ENCODE assay signal across 8 cellular contexts in the genomic region with DNA sequence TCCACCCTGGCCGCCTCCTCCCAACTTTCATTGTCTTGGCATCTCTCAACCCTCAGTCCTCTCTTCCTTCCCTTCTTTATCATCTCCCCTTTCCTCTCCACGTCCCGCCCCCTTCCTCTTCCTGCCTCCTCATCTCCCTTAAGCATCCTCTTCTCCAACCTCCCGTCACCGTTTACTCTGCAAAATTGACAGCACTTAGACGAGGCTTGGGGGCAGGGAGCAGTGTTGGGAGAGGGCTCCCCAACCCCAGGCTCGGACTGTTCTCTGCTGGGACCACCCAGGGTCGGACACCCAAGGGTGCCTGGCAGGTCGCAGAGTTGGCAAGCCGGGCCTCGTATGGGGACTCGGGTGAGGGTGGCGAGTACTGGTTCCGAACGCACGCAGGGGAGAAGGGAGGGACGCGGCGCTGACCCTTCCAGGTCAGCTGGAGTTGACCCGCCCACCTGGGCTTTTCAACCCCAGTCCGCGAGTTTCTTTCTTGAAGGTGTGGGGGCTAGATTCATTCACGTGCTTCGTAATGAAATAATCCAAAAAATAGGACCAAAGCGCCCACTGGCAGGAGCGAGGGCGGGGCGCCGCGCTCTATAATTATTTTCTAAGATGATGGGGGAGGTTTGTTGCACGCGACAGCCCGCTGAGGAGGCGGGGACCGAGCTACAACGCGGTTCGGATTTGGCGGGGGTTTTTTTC. TPM values are rescaled to one million over a fixed set of nuclear protein-coding genes. Genes with fewer than 3 reads are reported as not detected.
DNase-seq lines count a peak whose midpoint lies in the region; ATAC-seq and TF ChIP-seq lines count a peak whose summit lies in the region.

No MANE protein-coding gene starts in this region.

- peak; percentile 71 for DNase-seq in activated T-cell treated with anti-CD3 and anti-CD28 coated beads, Interleukin-2, amount 50 U/mL, for 24 hours
- DNase-seq in activated T-cell treated with anti-CD3 and anti-CD28 coated beads for 4 hours: no peak
- peak; percentile 48 for DNase-seq in UCSD-AML1 (lab: John Stamatoyannopoulos, UW; ENCODE audit: unreplicated experiment)
- no peak for DNase-seq in effector memory CD4-positive, alpha-beta T cell
- no peak for DNase-seq in natural killer cell
- DNase-seq in D341Med (ENCODE audit: low spot score): no peak

- H3K9me3 ChIP-seq in effector memory CD4-positive, alpha-beta T cell (ENCODE audit: control insufficient read depth, low read length): no peaks in the 10 kb centered on the region

- no peak for TF ChIP-seq CTCF in natural killer cell (IDR thresholded peaks at IDR 0.05)

- no peaks in the 10 kb centered on the region for H3K9me3 Mint-ChIP-seq in activated T-cell treated with anti-CD3 and anti-CD28 coated beads, Interleukin-2, amount 50 U/mL, for 24 hours
- H3K9me3 Mint-ChIP-seq in natural killer cell: no peaks in the 10 kb centered on the region

- peak overlapping the region; percentile 99 for H3K4me3 Mint-ChIP-seq in activated T-cell treated with anti-CD3 and anti-CD28 coated beads, Interleukin-2, amount 50 U/mL, for 24 hours
- peak overlapping the region; percentile 99 for H3K4me3 Mint-ChIP-seq in natural killer cell

- peaks cover 72% of the 10 kb centered on the region for H3K4me1 Mint-ChIP-seq in activated T-cell treated with anti-CD3 and anti-CD28 coated beads, Interleukin-2, amount 50 U/mL, for 24 hours (ENCODE audit: low read depth)
- H3K4me1 Mint-ChIP-seq in natural killer cell: peaks cover 57 to 81% of the 10 kb centered on the region in 2 donors

- H3K27ac ChIP-seq in effector memory CD4-positive, alpha-beta T cell (ENCODE audit: insufficient read depth, low read length, poor library complexity, severe bottlenecking): peak overlapping the region; percentile 84

- intact Hi-C loops in natural killer cell (cut with micrococcal nuclease): loop anchor here (5.0 kb wide), 1 partner anchor 47 kb away; a partner anchor contains a TSS

- peak overlapping the region; percentile 83 for H3K4me3 ChIP-seq in effector memory CD4-positive, alpha-beta T cell (ENCODE audit: insufficient read depth, low read depth, low read length, poor library complexity, severe bottlenecking)

- H3K27ac Mint-ChIP-seq in activated T-cell treated with anti-CD3 and anti-CD28 coated beads, Interleukin-2, amount 50 U/mL, for 24 hours: peak overlapping the region; percentile 97
- peak overlapping the region; percentile 94 to 98 for H3K27ac Mint-ChIP-seq in natural killer cell

- peaks cover 46% of the 10 kb centered on the region for H3K36me3 Mint-ChIP-seq in activated T-cell treated with anti-CD3 and anti-CD28 coated beads, Interleukin-2, amount 50 U/mL, for 24 hours (ENCODE audit: low read depth)
- peaks cover 5% of the 10 kb centered on the region for H3K36me3 Mint-ChIP-seq in natural killer cell

- peaks cover 2% of the 10 kb centered on the region for H3K27me3 Mint-ChIP-seq in activated T-cell treated with anti-CD3 and anti-CD28 coated beads, Interleukin-2, amount 50 U/mL, for 24 hours
- peaks cover 0 to 2% of the 10 kb centered on the region in 2 donors for H3K27me3 Mint-ChIP-seq in natural killer cell (ENCODE audit: low read depth in 2 of 2)

- ATAC-seq in natural killer cell: no peak
- ATAC-seq in GM18861 (IDR thresholded peaks at IDR 0.05; ENCODE audit: unreplicated experiment): no peak
- no peak for ATAC-seq in HG02840 (IDR thresholded peaks at IDR 0.05; ENCODE audit: low FRiP score, unreplicated experiment)

- H3K4me1 ChIP-seq in effector memory CD4-positive, alpha-beta T cell (ENCODE audit: control insufficient read depth, insufficient read depth, low read length, poor library complexity, severe bottlenecking): peaks cover 54% of the 10 kb centered on the region

- peaks cover 17% of the 10 kb centered on the region for H3K36me3 ChIP-seq in effector memory CD4-positive, alpha-beta T cell (ENCODE audit: control insufficient read depth, insufficient read depth, low read length)

- no peaks in the 10 kb centered on the region for H3K27me3 ChIP-seq in effector memory CD4-positive, alpha-beta T cell (replicated peaks; ENCODE audit: control insufficient read depth, insufficient read depth, low read length, poor library complexity, severe bottlenecking)

RNA-seq across cellular contexts. Expression of a gene that starts 0.8 kb away (rescaled TPM):
- total RNA-seq in natural killer cell: 10 to 100 TPM in 2 of 3 donors, 1 to 10 TPM in 1; 8.9 to 16.2 (median 13.4) TPM

RNA-seq across cellular contexts. Expression of a gene that starts 3.2 kb away (rescaled TPM):
- 1 to 10 TPM in 1 of 3 donors, under 1 TPM in 2; 0.70 to 1.4 (median 0.91) TPM for total RNA-seq in natural killer cell

RNA-seq across cellular contexts. Expression of a gene that starts 5.1 kb away (rescaled TPM):
- 100 to 1,000 TPM; 154 to 168 (median 163) TPM for total RNA-seq in natural killer cell

RNA-seq across cellular contexts. Expression of a gene that starts 8.8 kb away (rescaled TPM):
- total RNA-seq in natural killer cell: 100 to 1,000 TPM; 234 to 265 (median 252) TPM

RNA-seq across cellular contexts. Expression of a gene that starts 24.6 kb away (rescaled TPM):
- 10 to 100 TPM; 73.4 to 96.0 (median 86.5) TPM for total RNA-seq in natural killer cell

Comparison
In these comparisons a context has a peak if more than half of its experiments do, and no peak if none do; other contexts are left out.
1. DNase-seq: peak in activated T-cell treated with anti-CD3 and anti-CD28 coated beads, Interleukin-2, amount 50 U/mL, for 24 hours (single experiment) and UCSD-AML1 (single experiment); none in activated T-cell treated with anti-CD3 and anti-CD28 coated beads for 4 hours (single experiment), effector memory CD4-positive, alpha-beta T cell (0 of 3), natural killer cell (single experiment) and D341Med (single experiment).